8 cellular contexts compared by ENCODE assay signal in the genomic region with DNA sequence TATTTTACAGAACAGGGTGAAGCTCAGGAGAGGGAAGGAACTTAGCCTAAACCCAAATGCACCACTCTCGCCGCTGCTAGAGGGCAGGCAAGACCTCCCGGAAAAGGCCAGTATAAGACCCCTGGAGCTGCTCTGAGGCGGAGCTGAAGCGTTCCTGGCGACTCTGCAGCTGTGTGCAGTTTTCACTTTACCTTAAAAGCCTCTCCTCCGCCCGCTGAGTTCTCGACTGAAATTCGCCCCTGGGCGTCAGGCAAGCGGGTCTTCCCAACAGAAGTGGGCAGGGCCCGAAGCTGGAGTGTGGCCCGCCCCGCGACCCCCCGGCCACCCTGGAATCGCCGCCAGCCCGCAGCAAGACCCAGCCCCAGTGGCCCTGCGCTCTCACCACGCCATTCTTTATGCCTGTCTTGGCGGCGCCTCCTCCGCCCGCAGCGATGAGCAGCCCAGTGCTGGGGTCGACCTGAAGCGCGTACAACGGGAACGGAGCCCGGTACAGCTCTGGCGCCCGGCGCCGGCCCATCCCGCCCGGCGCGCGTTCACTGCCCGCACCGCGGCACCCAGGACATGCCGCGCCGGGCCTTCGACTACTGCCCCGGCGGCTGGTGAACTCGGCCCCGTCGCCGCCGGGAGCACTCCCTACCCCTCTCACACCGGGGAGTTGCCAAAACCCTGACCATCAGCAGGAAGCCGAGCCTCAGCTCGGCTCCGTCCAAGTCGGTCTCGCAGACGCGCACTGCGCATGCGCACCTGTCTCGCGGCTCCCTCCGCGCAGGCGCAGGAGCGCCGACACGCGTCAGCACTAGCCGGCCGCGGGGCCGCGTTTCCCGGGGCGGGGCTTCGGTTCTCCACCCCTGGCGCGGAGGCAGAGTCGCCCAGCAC. TPM values are rescaled to one million over a fixed set of nuclear protein-coding genes. Genes with fewer than 3 reads are reported as not detected.
DNase-seq lines count a peak whose midpoint lies in the region; ATAC-seq lines count a peak whose summit lies in the region.

A gene with protein sequence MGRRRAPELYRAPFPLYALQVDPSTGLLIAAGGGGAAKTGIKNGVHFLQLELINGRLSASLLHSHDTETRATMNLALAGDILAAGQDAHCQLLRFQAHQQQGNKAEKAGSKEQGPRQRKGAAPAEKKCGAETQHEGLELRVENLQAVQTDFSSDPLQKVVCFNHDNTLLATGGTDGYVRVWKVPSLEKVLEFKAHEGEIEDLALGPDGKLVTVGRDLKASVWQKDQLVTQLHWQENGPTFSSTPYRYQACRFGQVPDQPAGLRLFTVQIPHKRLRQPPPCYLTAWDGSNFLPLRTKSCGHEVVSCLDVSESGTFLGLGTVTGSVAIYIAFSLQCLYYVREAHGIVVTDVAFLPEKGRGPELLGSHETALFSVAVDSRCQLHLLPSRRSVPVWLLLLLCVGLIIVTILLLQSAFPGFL (minus strand): TSS at position 732 of the 876 bp plus-strand sequence. CDS start 215 bp downstream, at position 517.

- CTCF ChIA-PET in CD8-positive, alpha-beta memory T cell (lab: Charles Lee), result interaction anchor here (0.9 to 3.6 kb wide), 3 partner anchors 10 to 172 kb away, joined by 3 to 24 read pairs (median 6); partner anchors contain the start of genes ABHD1 and KHK

- ATAC-seq in GM19467 (IDR thresholded peaks at IDR 0.05; ENCODE audit: unreplicated experiment), result peak; percentile 83

- H3K9me3 ChIP-seq in CD8-positive, alpha-beta memory T cell (ENCODE audit: low read length), result no peaks in the 10 kb centered on the region

- H3K4me3 Mint-ChIP-seq in CD8-positive, alpha-beta memory T cell, result peak within 1 kb of the TSS; percentile 89 to 97 (median 94)

- peak within 1 kb of the TSS; percentile 91 for H3K27ac ChIP-seq in CD8-positive, alpha-beta memory T cell (ENCODE audit: low read depth, low read length)

- peaks cover 0 to 2% of the 10 kb centered on the region in 2 donors for H3K27me3 Mint-ChIP-seq in CD8-positive, alpha-beta memory T cell

- H3K27ac Mint-ChIP-seq in CD8-positive, alpha-beta memory T cell, result peak within 1 kb of the TSS; percentile 83 to 98 (median 97)

- H3K4me1 Mint-ChIP-seq in CD8-positive, alpha-beta memory T cell, result peaks cover 21 to 31% (median 21%) of the 10 kb centered on the region in 3 donors

- peak; percentile 97 to 99 (median 98) for DNase-seq in CD8-positive, alpha-beta memory T cell
- DNase-seq in HS-5 (ENCODE audit: low read depth) (peak; percentile 69), medulla oblongata (ENCODE audit: extremely low spot score) (peak; percentile 97)
- peak; percentile 91 for DNase-seq in NK-92 treated with Interleukin-12 subunit alpha and Interleukin-12 subunit beta, amount 100 ng/mL, for 24 hours (lab: John Stamatoyannopoulos, UW)
- peak; percentile 100 for DNase-seq in activated CD8-positive, alpha-beta memory T cell treated with anti-CD3 and anti-CD28 coated beads for 24 hours
- peak; percentile 97 for DNase-seq in effector CD8-positive, alpha-beta T cell (lab: John Stamatoyannopoulos, UW)
- DNase-seq in stimulated activated CD8-positive, alpha-beta memory T cell treated with anti-CD3 and anti-CD28 coated beads, Interleukin-12 subunit alpha, Interleukin-12 subunit beta, amount 100 ng/mL, for 1 hour (ENCODE audit: low read depth), result peak; percentile 97

- POLR2A ChIA-PET in CD8-positive, alpha-beta memory T cell (lab: Charles Lee), result interaction anchor here (0.6 to 2.6 kb wide), 4 partner anchors 10 to 145 kb away, joined by 3 to 27 read pairs (median 6); partner anchors contain the start of genes ABHD1, ATRAID, OST4 and SLC5A6

- H3K36me3 ChIP-seq in CD8-positive, alpha-beta memory T cell (ENCODE audit: insufficient read depth, low read length), result peaks cover 15% of the 10 kb centered on the region

- H3K4me3 ChIP-seq in CD8-positive, alpha-beta memory T cell (ENCODE audit: low read length), result peak within 1 kb of the TSS; percentile 86

- H3K36me3 Mint-ChIP-seq in CD8-positive, alpha-beta memory T cell, result peaks cover 0 to 44% (median 0%) of the 10 kb centered on the region in 3 donors

- H3K9me3 Mint-ChIP-seq in CD8-positive, alpha-beta memory T cell, result peaks cover 0 to 2% (median 0%) of the 10 kb centered on the region in 5 donors

- no peaks in the 10 kb centered on the region for H3K27me3 ChIP-seq in CD8-positive, alpha-beta memory T cell (ENCODE audit: insufficient read depth, low read length, poor library complexity, severe bottlenecking)

- H3K4me1 ChIP-seq in CD8-positive, alpha-beta memory T cell (ENCODE audit: insufficient read depth, low read length), result peaks cover 15% of the 10 kb centered on the region

RNA-seq across cellular contexts. Expression of the gene that starts here (rescaled TPM):
- 10 to 100 TPM; 79.5 to 80.6 TPM for total RNA-seq in CD8-positive, alpha-beta memory T cell
- polyA plus RNA-seq in CD8-positive, alpha-beta memory T cell, result 68.6 TPM

Comparison
In these comparisons a context has a peak if more than half of its experiments do, and no peak if none do; other contexts are left out.
1. Peak in every context shown above with its lines: DNase-seq, ATAC-seq, H3K4me3 ChIP-seq and H3K27ac ChIP-seq.